Comparison of ENCODE assay signal across 9 cellular contexts in genomic region chr1:48493970-48494769, GRCh38. TPM values are rescaled to one million over a fixed set of nuclear protein-coding genes. Genes with fewer than 3 reads are reported as not detected.
DNase-seq lines count a peak whose midpoint lies in the region; TF ChIP-seq lines count a peak whose summit lies in the region.
"Had no signal": no experiment of that assay in that cellular context is flagged by ENCODE, and none has a peak within 500 bp of the region (broad histone marks: within the 10 kb centered on the region; RNA-seq: fewer than 3 reads in every experiment).

No MANE protein-coding gene starts in this region.

- H3K4me2 ChIP-seq in mesendoderm (ENCODE audit: low read length) = no peak overlapping the region

- no CpG with 5 or more reads among the region's 5 CpGs for WGBS in mesendoderm (ENCODE audit: extremely low coverage, insufficient coverage, low lambda C conversion rate)
- WGBS in transverse colon (ENCODE audit: low coverage in 1 of 2), 2 donors = 47 to 49% methylated on average over 4 to 5 of the region's 5 CpGs

- H2AK5ac ChIP-seq in mesendoderm (ENCODE audit: low read length) = peak overlapping the region; percentile 73

- peaks cover 11% of the 10 kb centered on the region for H3K27me3 Mint-ChIP-seq in activated naive CD4-positive, alpha-beta T cell treated with anti-CD3 and anti-CD28 coated beads, Interleukin-2, amount 10 ng/mL, durations not matched to agents 7 days and 5 days
- H3K27me3 Mint-ChIP-seq: activated naive CD8-positive, alpha-beta T cell had no signal

- H3K9me3 ChIP-seq in transverse colon = no peaks in the 10 kb centered on the region

- no peak overlapping the region for H3K27ac ChIP-seq in mesendoderm (ENCODE audit: low read depth, low read length)
- H3K27ac ChIP-seq in transverse colon = peak overlapping the region; percentile 46 to 70 (median 58)

- H3K9ac ChIP-seq in mesendoderm (ENCODE audit: low read length) = no peak overlapping the region

- TF ChIP-seq EP300 in transverse colon (IDR thresholded peaks at IDR 0.05; ENCODE audit: low read depth) = no peak

- DNase-seq in LNCaP clone FGC (ENCODE audit: low read depth) (peak; percentile 31), dedifferentiated amniotic fluid mesenchymal stem cell (ENCODE audit: extremely low spot score) (peak; percentile 92), mesendoderm (peak; percentile 19), transverse colon (peak; percentile 24), cerebellum (ENCODE audit: low spot score) (no peak), UCSD-AML1 (lab: John Stamatoyannopoulos, UW; ENCODE audit: unreplicated experiment) (no peak)
- no peak for DNase-seq in activated naive CD4-positive, alpha-beta T cell treated with anti-CD3 and anti-CD28 coated beads, Interleukin-2, amount 10 ng/mL, durations not matched to agents 7 days and 5 days
- DNase-seq: NCI-H2171 had no signal

- H3K4me3 ChIP-seq in LNCaP clone FGC (ENCODE audit: low read depth, low read length) = no peak overlapping the region
- H3K4me3 ChIP-seq in mesendoderm (ENCODE audit: low read length) = no peak overlapping the region
- H3K4me3 ChIP-seq in transverse colon = no peak overlapping the region

- no peak overlapping the region for H3K27ac Mint-ChIP-seq in activated naive CD4-positive, alpha-beta T cell treated with anti-CD3 and anti-CD28 coated beads, Interleukin-2, amount 10 ng/mL, durations not matched to agents 7 days and 5 days
- H3K27ac Mint-ChIP-seq: activated naive CD8-positive, alpha-beta T cell had no signal

- H4K5ac ChIP-seq in mesendoderm (ENCODE audit: low read length) = no peak overlapping the region

- H4K8ac ChIP-seq in mesendoderm (ENCODE audit: low read depth, low read length) = no peak overlapping the region

- no peak overlapping the region for H3K4me3 Mint-ChIP-seq in activated naive CD4-positive, alpha-beta T cell treated with anti-CD3 and anti-CD28 coated beads, Interleukin-2, amount 10 ng/mL, durations not matched to agents 7 days and 5 days
- H3K4me3 Mint-ChIP-seq: activated naive CD8-positive, alpha-beta T cell had no signal

- H3K79me2 ChIP-seq in mesendoderm (ENCODE audit: control insufficient read depth, insufficient read depth, low read length) = no peaks in the 10 kb centered on the region

- no peaks in the 10 kb centered on the region for H3K79me1 ChIP-seq in mesendoderm (ENCODE audit: low read length)

- H3K4me1 Mint-ChIP-seq in activated naive CD4-positive, alpha-beta T cell treated with anti-CD3 and anti-CD28 coated beads, Interleukin-2, amount 10 ng/mL, durations not matched to agents 7 days and 5 days = peaks cover 3% of the 10 kb centered on the region

- no peak overlapping the region for H2BK120ac ChIP-seq in mesendoderm (ENCODE audit: low read depth, low read length)

- no peak for TF ChIP-seq POLR2A in transverse colon (IDR thresholded peaks at IDR 0.05)

- peak overlapping the region; percentile 38 for H3K56ac ChIP-seq in mesendoderm (ENCODE audit: low read length)

- intact Hi-C loops in transverse colon (cut with DNase I; ENCODE audit: low total_unique reads) = no loop called here

- H3K4me1 ChIP-seq in mesendoderm (ENCODE audit: control insufficient read depth, low read depth, low read length) (peaks cover 5% of the 10 kb centered on the region), transverse colon (peaks cover 11 to 36% (median 21%) of the 10 kb centered on the region in 4 donors)

- H3K36me3 Mint-ChIP-seq in activated naive CD4-positive, alpha-beta T cell treated with anti-CD3 and anti-CD28 coated beads, Interleukin-2, amount 10 ng/mL, durations not matched to agents 7 days and 5 days = no peaks in the 10 kb centered on the region
- H3K36me3 Mint-ChIP-seq: activated naive CD8-positive, alpha-beta T cell had no signal

- CTCF ChIA-PET in activated naive CD4-positive, alpha-beta T cell treated with anti-CD3 and anti-CD28 coated beads, Interleukin-2, amount 10 ng/mL, durations not matched to agents 7 days and 5 days (lab: Charles Lee) = no interaction called here

- H2BK5ac ChIP-seq in mesendoderm (ENCODE audit: low read length) = no peak overlapping the region

- in situ Hi-C loops in transverse colon (cut with MboI; ENCODE audit: low pct_ligation_motif_present in 1 of 4, low pct_unique_long_range_greater_than_20kb in 1 of 4, low sequenced_read_pairs in 3 of 4) = no loop called here

- H3K27me3 ChIP-seq in mesendoderm (ENCODE audit: insufficient read depth, low read length, poor library complexity) (no peaks in the 10 kb centered on the region), transverse colon (no peaks in the 10 kb centered on the region)

- no peak for TF ChIP-seq CTCF in LNCaP clone FGC (IDR thresholded peaks at IDR 0.05; ENCODE audit: control insufficient read depth, extremely low read depth, insufficient read depth)
- TF ChIP-seq CTCF in transverse colon (IDR thresholded peaks at IDR 0.05) = no peak

- H2BK15ac ChIP-seq in mesendoderm (replicated peaks; ENCODE audit: low read depth) = no peak overlapping the region

- no peak overlapping the region for H3K18ac ChIP-seq in mesendoderm (ENCODE audit: low read length)

- no peaks in the 10 kb centered on the region for H3K9me3 Mint-ChIP-seq in activated naive CD4-positive, alpha-beta T cell treated with anti-CD3 and anti-CD28 coated beads, Interleukin-2, amount 10 ng/mL, durations not matched to agents 7 days and 5 days

- no peak overlapping the region for H3K4ac ChIP-seq in mesendoderm (ENCODE audit: low read depth, low read length)

- no peak overlapping the region for H3K23ac ChIP-seq in mesendoderm (ENCODE audit: low read length)

- H3K36me3 ChIP-seq in mesendoderm (ENCODE audit: control insufficient read depth, insufficient read depth, low read length) = no peaks in the 10 kb centered on the region
- no peaks in the 10 kb centered on the region for H3K36me3 ChIP-seq in transverse colon

RNA-seq across cellular contexts. Expression of gene SPATA6, which starts 22.2 kb away (rescaled TPM):
- 6.6 TPM for polyA plus RNA-seq in mesendoderm (2013, experiment 1 of 2)
- polyA plus RNA-seq in mesendoderm (2013, experiment 2 of 2) = 7.1 TPM
- total RNA-seq in transverse colon (10 to 100 TPM in 3 of 4 donors, 1 to 10 TPM in 1; 8.2 to 16.5 (median 14.6) TPM), cerebellum (66.4 TPM)

Comparison
In these comparisons a context has a peak if more than half of its experiments do, and no peak if none do; other contexts are left out.
1. DNase-seq: peak in LNCaP clone FGC (single experiment), dedifferentiated amniotic fluid mesenchymal stem cell (single experiment), mesendoderm (single experiment) and transverse colon (single experiment); none in activated naive CD4-positive, alpha-beta T cell treated with anti-CD3 and anti-CD28 coated beads, Interleukin-2, amount 10 ng/mL, durations not matched to agents 7 days and 5 days (single experiment), cerebellum (single experiment) and UCSD-AML1 (single experiment).